In the genomic region with DNA sequence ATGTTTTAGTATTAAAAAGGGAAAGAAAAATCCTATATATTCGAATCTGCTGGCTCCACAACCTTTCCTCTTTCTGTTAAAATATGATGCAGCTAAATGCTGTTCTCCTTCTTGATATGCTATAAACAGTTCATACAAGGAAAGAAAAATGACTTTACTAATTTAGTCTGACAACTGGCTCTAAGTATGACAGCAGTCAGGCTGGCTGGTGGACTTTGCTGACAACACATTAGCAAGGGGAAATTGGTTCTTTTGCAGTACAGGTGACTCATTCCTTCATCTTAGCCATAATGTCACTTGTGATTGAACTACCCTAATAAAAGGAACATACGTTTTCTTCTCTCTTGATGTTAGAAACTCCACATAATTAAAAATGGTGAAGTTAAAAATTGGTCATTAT, we compare ENCODE assay signal across 16 cellular contexts.
"Had no signal": no experiment of that assay in that cellular context is flagged by ENCODE, and none has a peak within 500 bp of the region (broad histone marks: within the 10 kb centered on the region; RNA-seq: fewer than 3 reads in every experiment).

No MANE protein-coding gene starts in this region.

- H3K4me1 Mint-ChIP-seq: naive thymus-derived CD4-positive, alpha-beta T cell; stimulated activated effector memory CD8-positive, alpha-beta T cell treated with anti-CD3 and anti-CD28 coated beads, Interleukin-12 subunit alpha, Interleukin-12 subunit beta, amount 100 ng/mL, for 72 hours had no signal

- ATAC-seq: activated CD8-positive, alpha-beta T cell treated with anti-CD3 and anti-CD28 coated beads for 36 hours; left colon; naive thymus-derived CD4-positive, alpha-beta T cell; right cardiac atrium; stimulated activated effector memory CD8-positive, alpha-beta T cell treated with anti-CD3 and anti-CD28 coated beads, Interleukin-12 subunit alpha, Interleukin-12 subunit beta, amount 100 ng/mL, for 72 hours had no signal

- H3K4me3 Mint-ChIP-seq: activated CD8-positive, alpha-beta T cell treated with anti-CD3 and anti-CD28 coated beads for 36 hours; activated T-helper 1 cell treated with anti-CD3 and anti-CD28 coated beads, Interleukin-12 subunit alpha, Interleukin-12 subunit beta, Interleukin-2, Interleukin-4 antibody, amounts not matched to agents 30 ng/mL and 10 ng/mL and 1 ng/mL, durations not matched to agents 14 hours and 24 hours and 36 hours; naive thymus-derived CD4-positive, alpha-beta T cell; stimulated activated effector memory CD8-positive, alpha-beta T cell treated with anti-CD3 and anti-CD28 coated beads, Interleukin-12 subunit alpha, Interleukin-12 subunit beta, amount 100 ng/mL, for 72 hours had no signal

- H3K9me3 Mint-ChIP-seq: activated CD8-positive, alpha-beta T cell treated with anti-CD3 and anti-CD28 coated beads for 36 hours; activated T-helper 1 cell treated with anti-CD3 and anti-CD28 coated beads, Interleukin-12 subunit alpha, Interleukin-12 subunit beta, Interleukin-2, Interleukin-4 antibody, amounts not matched to agents 30 ng/mL and 10 ng/mL and 1 ng/mL, durations not matched to agents 14 hours and 24 hours and 36 hours; stimulated activated effector memory CD8-positive, alpha-beta T cell treated with anti-CD3 and anti-CD28 coated beads, Interleukin-12 subunit alpha, Interleukin-12 subunit beta, amount 100 ng/mL, for 72 hours had no signal

- H3K27ac Mint-ChIP-seq: activated CD8-positive, alpha-beta T cell treated with anti-CD3 and anti-CD28 coated beads for 36 hours; activated T-helper 1 cell treated with anti-CD3 and anti-CD28 coated beads, Interleukin-12 subunit alpha, Interleukin-12 subunit beta, Interleukin-2, Interleukin-4 antibody, amounts not matched to agents 30 ng/mL and 10 ng/mL and 1 ng/mL, durations not matched to agents 14 hours and 24 hours and 36 hours; naive thymus-derived CD4-positive, alpha-beta T cell; stimulated activated effector memory CD8-positive, alpha-beta T cell treated with anti-CD3 and anti-CD28 coated beads, Interleukin-12 subunit alpha, Interleukin-12 subunit beta, amount 100 ng/mL, for 72 hours had no signal

- DNase-seq: activated CD4-positive, alpha-beta T cell treated with anti-CD3 and anti-CD28 coated beads for 4 hours; activated CD8-positive, alpha-beta T cell treated with anti-CD3 and anti-CD28 coated beads for 36 hours; activated naive CD4-positive, alpha-beta T cell treated with Interleukin-2 at 50 U/mL for 16 hours; caudate nucleus; effector memory CD4-positive, alpha-beta T cell; erythroblast; hypothalamus; left colon; midbrain; naive thymus-derived CD4-positive, alpha-beta T cell; posterior cingulate gyrus; right cardiac atrium; T1000; WERI-Rb-1 had no signal

- H3K36me3 Mint-ChIP-seq: naive thymus-derived CD4-positive, alpha-beta T cell; stimulated activated effector memory CD8-positive, alpha-beta T cell treated with anti-CD3 and anti-CD28 coated beads, Interleukin-12 subunit alpha, Interleukin-12 subunit beta, amount 100 ng/mL, for 72 hours had no signal

- H3K27me3 Mint-ChIP-seq: activated CD8-positive, alpha-beta T cell treated with anti-CD3 and anti-CD28 coated beads for 36 hours; naive thymus-derived CD4-positive, alpha-beta T cell had no signal
